In the genomic region with DNA sequence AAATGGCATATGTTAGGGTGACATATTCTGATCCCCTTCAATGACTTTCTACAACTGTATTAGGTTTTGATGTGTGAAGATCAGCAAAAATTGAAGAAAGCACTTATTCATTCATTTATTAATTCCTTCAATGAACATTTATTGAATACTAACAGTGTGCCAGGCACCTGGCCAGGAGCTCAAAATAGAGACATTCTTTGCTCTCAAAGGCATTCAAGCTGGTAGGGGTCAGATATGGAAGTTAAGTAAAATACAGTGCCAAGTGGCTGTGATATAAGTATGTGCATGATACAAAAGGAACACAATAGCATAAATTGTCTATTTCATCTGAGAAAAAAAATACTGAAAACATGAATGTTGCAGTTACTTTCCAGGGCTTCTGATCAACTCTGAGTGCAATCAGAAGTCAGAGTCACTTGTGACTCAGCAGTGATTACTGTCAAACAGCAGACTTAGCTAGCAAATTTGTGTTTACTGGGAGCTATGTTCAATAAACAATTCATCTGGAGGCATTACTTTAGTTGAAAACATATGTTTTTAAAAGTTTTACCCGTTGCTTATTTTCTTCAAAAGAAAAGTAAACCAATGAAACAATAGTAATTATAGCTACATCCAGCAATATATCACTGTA, we compare ENCODE assay signal across 28 cellular contexts.
DNase-seq lines count a peak whose midpoint lies in the region; ATAC-seq, FAIRE-seq and TF ChIP-seq lines count a peak whose summit lies in the region.
"Had no signal": no experiment of that assay in that cellular context is flagged by ENCODE, and none has a peak within 500 bp of the region (broad histone marks: within the 10 kb centered on the region; RNA-seq: fewer than 3 reads in every experiment).

No MANE protein-coding gene starts in this region.

- no peak overlapping the region for H3K23ac ChIP-seq in H1 (ENCODE audit: insufficient read length)

- no peak for ATAC-seq in GM19463 (IDR thresholded peaks at IDR 0.05; ENCODE audit: unreplicated experiment)
- ATAC-seq: activated T-helper 17 cell treated with anti-CD3 and anti-CD28 coated beads, Interleukin-2, amount 50 U/mL, for 72 hours; esophagus mucosa; lower lobe of right lung; natural killer cell had no signal

- H4K5ac ChIP-seq in H1 (ENCODE audit: insufficient read length, low read depth, low read length): no peak overlapping the region

- TF ChIP-seq RAD21 in H1 (IDR thresholded peaks at IDR 0.05 in 1 of 2, conservative IDR thresholded peaks at IDR 0.05 in 1 of 2; ENCODE audit: low read depth in 2 of 2, low read length in 2 of 2): no peak

- no peak overlapping the region for H2BK12ac ChIP-seq in H1 (ENCODE audit: low read depth, low read length)

- no peaks in the 10 kb centered on the region for H4K20me1 ChIP-seq in H1 (replicated peaks in 1 of 2; ENCODE audit: control insufficient read depth in 1 of 2, insufficient read depth in 2 of 2, low read length in 2 of 2)

- no peak overlapping the region; the same call in 1 of the 2 replicates for H2BK5ac ChIP-seq in H1 (ENCODE audit: low read depth, low read length)

- H2BK15ac ChIP-seq in H1 (ENCODE audit: low read length): no peak overlapping the region

- POLR2A ChIA-PET in H1 (lab: Charles Lee; ENCODE audit: partially characterized antibody) (interaction anchor here (0.6 to 1.0 kb wide), 2 partner anchors 9 to 13 kb away, joined by 3 to 4 read pairs; no protein-coding TSS in a partner anchor), GM10248 (lab: Yijun Ruan, JAX) (no interaction called here)

- 91% methylated on average over 1 of the region's 1 CpG; no CpG with 5 or more reads in 1 of the 2 experiments for WGBS in H1 (ENCODE audit: extremely low coverage in 1 of 2, insufficient coverage in 1 of 2, insufficient read length in 1 of 2, insufficient replicate concordance in 2 of 2, low coverage in 1 of 2, low lambda C conversion rate in 2 of 2, missing lambda C conversion rate in 1 of 2), 2 experiments

- no peak for TF ChIP-seq EP300 in H1 (IDR thresholded peaks at IDR 0.05; ENCODE audit: borderline replicate concordance in 1 of 2, low read depth in 2 of 2, low read length in 2 of 2)

- H3K79me1 ChIP-seq in H1 (ENCODE audit: low read depth, low read length): no peaks in the 10 kb centered on the region

- no peaks in the 10 kb centered on the region for H3K79me2 ChIP-seq in H1 (ENCODE audit: control insufficient read depth in 1 of 2, insufficient read depth in 2 of 2, low read length in 2 of 2)

- no peak overlapping the region for H2AK5ac ChIP-seq in H1 (ENCODE audit: low read depth, low read length)

- no peak for TF ChIP-seq POLR2A in H1 (IDR thresholded peaks at IDR 0.05; ENCODE audit: control extremely low read depth in 1 of 2, low read depth in 2 of 2, low read length in 2 of 2)

- peaks cover 0 to 3% (median 0%) of the 10 kb centered on the region in 4 experiments; a peak in 1 of 7 replicates for H3K4me1 ChIP-seq in H1 (replicated peaks in 1 of 4; ENCODE audit: control insufficient read depth in 3 of 4, insufficient read depth in 4 of 4, low read length in 3 of 4)
- H3K4me1 ChIP-seq: lower lobe of right lung had no signal

- DNase-seq in AG20443 (ENCODE audit: low spot score): peak; percentile 25
- DNase-seq in HFF-Myc (ENCODE audit: extremely low read depth, low read depth): peak; percentile 10
- DNase-seq in H1 (ENCODE audit: low read depth in 1 of 2, low spot score in 2 of 2): no peak
- DNase-seq in pons (ENCODE audit: low spot score): peak; percentile 16
- no peak for DNase-seq in GM10248 (ENCODE audit: extremely low spot score)
- no peak for DNase-seq in glomerular visceral epithelial cell (ENCODE audit: extremely low spot score)
- DNase-seq: activated CD4-positive, alpha-beta memory T cell treated with anti-CD3 and anti-CD28 coated beads, Interleukin-2, amount 10 ng/mL, durations not matched to agents 7 days and 5 days; activated CD4-positive, CD25-positive, alpha-beta regulatory T cell treated with anti-CD3 and anti-CD28 coated beads, Interleukin-2, amount 50 U/mL, for 72 hours; activated CD8-positive, alpha-beta memory T cell treated with anti-CD3 and anti-CD28 coated beads, Interleukin-2, amount 50 U/mL, for 48 hours; AML-193; anterior cingulate cortex; CD4-positive, alpha-beta memory T cell; cortex of kidney; EL; H9; head of caudate nucleus; KG1; kidney; lower lobe of right lung; natural killer cell; NCI-H1436; NCI-H748 treated with DMSO at 0.1 percent for 48 hours; occipital lobe had no signal

- no peak overlapping the region for H3K4ac ChIP-seq in H1 (replicated peaks; ENCODE audit: insufficient read length, low read depth, low read length)

- no peak for FAIRE-seq in H1 (lab: Jason Lieb, UNC)
- FAIRE-seq: kidney, TTC549 had no signal

- H4K91ac ChIP-seq in H1 (replicated peaks; ENCODE audit: insufficient read length, low read length): no peak overlapping the region

- no peak overlapping the region for H3K18ac ChIP-seq in H1 (ENCODE audit: extremely low read depth, low read length)

- no peak overlapping the region for H2BK120ac ChIP-seq in H1 (replicated peaks; ENCODE audit: low read depth, low read length)

- H3K9me3 ChIP-seq in H1 (ENCODE audit: insufficient read depth in 2 of 2, low read depth in 1 of 2, low read length in 1 of 2): no peaks in the 10 kb centered on the region
- H3K9me3 ChIP-seq: lower lobe of right lung had no signal

- no peaks in the 10 kb centered on the region for H3K27me3 ChIP-seq in H1 (replicated peaks in 1 of 4; ENCODE audit: control insufficient read depth in 3 of 4, extremely low read depth in 1 of 4, insufficient read depth in 3 of 4, low read length in 3 of 4)

- H3K4me2 ChIP-seq in H1 (ENCODE audit: insufficient read depth in 1 of 2, low read depth in 2 of 2, low read length in 2 of 2): no peak overlapping the region

- H3K4me3 ChIP-seq in HFF-Myc (replicated peaks; ENCODE audit: low read depth, low read length) (no peak overlapping the region), H1 (ENCODE audit: extremely low read depth in 1 of 4, insufficient read depth in 2 of 4, low read depth in 3 of 4, low read length in 4 of 4) (no peak overlapping the region)
- H3K4me3 ChIP-seq: lower lobe of right lung, SK-N-MC had no signal

- no peaks in the 10 kb centered on the region for H3K36me3 ChIP-seq in H1 (ENCODE audit: control insufficient read depth in 2 of 4, insufficient read depth in 4 of 4, low read length in 3 of 4)
- H3K36me3 ChIP-seq: lower lobe of right lung had no signal

- H3K27ac ChIP-seq in H1 (ENCODE audit: low read depth, low read length): no peak overlapping the region
- H3K27ac ChIP-seq: lower lobe of right lung, SK-N-MC had no signal

- H2AFZ ChIP-seq in H1 (ENCODE audit: low read length): no peak overlapping the region

- CTCF ChIA-PET in H1 (lab: Charles Lee; ENCODE audit: partially characterized antibody) (interaction anchor here (0.6 to 1.0 kb wide), 2 partner anchors 11 to 13 kb away, joined by 3 read pairs; no protein-coding TSS in a partner anchor), GM10248 (lab: Yijun Ruan, JAX) (interaction anchor here (1.4 kb wide), 1 partner anchor 23 kb away, joined by 4 read pairs; no protein-coding TSS in a partner anchor)

- H3K23me2 ChIP-seq in H1 (ENCODE audit: low read depth, low read length): no peaks in the 10 kb centered on the region; the same call in 1 of the 2 replicates

- H3K56ac ChIP-seq in H1 (replicated peaks; ENCODE audit: insufficient read length, low read depth, low read length): no peak overlapping the region

- H3K14ac ChIP-seq in H1 (ENCODE audit: insufficient read length): no peak overlapping the region

- TF ChIP-seq CTCF in HFF-Myc (IDR thresholded peaks at IDR 0.05; ENCODE audit: low read depth, low read length, missing control alignments) (no peak), H1 (IDR thresholded peaks at IDR 0.05; ENCODE audit: control extremely low read depth in 1 of 3, insufficient read depth in 1 of 3, low read depth in 1 of 3, low read length in 3 of 3) (no peak), GM10248 (IDR thresholded peaks at IDR 0.05; ENCODE audit: control extremely low read depth, extremely low read depth, low read depth, missing control alignments) (no peak)

- peak overlapping the region in 1 of 4 experiments; percentile 34; a peak in 1 of 7 replicates for H3K9ac ChIP-seq in H1 (replicated peaks in 1 of 4; ENCODE audit: extremely low read depth in 1 of 4, low read depth in 3 of 4, low read length in 3 of 4)

- 0 out of 2 replicates have a peak overlapping the region, but pooled peaks have one; percentile 55 for H2BK20ac ChIP-seq in H1 (ENCODE audit: low read length)

- H4K8ac ChIP-seq in H1 (ENCODE audit: extremely low read depth, insufficient read depth, low read length): no peak overlapping the region

TF ChIP-seq in H1, 55 proteins besides CTCF, POLR2A, EP300 and RAD21:
- TF ChIP-seq ZNF274 (IDR thresholded peaks at IDR 0.05; ENCODE audit: borderline replicate concordance, extremely low read depth, low read length) (no peak), CHD1 (IDR thresholded peaks at IDR 0.05; ENCODE audit: low read depth, low read length) (no peak), BACH1 (IDR thresholded peaks at IDR 0.05; ENCODE audit: low read length) (no peak), JUN (IDR thresholded peaks at IDR 0.05; ENCODE audit: low read depth, low read length) (no peak), YY1 (IDR thresholded peaks at IDR 0.05; ENCODE audit: low read depth, low read length) (no peak), BCL11A (IDR thresholded peaks at IDR 0.05; ENCODE audit: low read depth in 2 of 2, low read length in 2 of 2) (no peak), CEBPB (IDR thresholded peaks at IDR 0.05; ENCODE audit: low read depth, low read length) (no peak), CTBP2 (IDR thresholded peaks at IDR 0.05; ENCODE audit: borderline replicate concordance, insufficient read depth, insufficient read length, low read length) (no peak)
- TF ChIP-seq, protein P1, sequence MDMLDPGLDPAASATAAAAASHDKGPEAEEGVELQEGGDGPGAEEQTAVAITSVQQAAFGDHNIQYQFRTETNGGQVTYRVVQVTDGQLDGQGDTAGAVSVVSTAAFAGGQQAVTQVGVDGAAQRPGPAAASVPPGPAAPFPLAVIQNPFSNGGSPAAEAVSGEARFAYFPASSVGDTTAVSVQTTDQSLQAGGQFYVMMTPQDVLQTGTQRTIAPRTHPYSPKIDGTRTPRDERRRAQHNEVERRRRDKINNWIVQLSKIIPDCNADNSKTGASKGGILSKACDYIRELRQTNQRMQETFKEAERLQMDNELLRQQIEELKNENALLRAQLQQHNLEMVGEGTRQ (IDR thresholded peaks at IDR 0.05; ENCODE audit: low read length): no peak
- TF ChIP-seq, protein P2, sequence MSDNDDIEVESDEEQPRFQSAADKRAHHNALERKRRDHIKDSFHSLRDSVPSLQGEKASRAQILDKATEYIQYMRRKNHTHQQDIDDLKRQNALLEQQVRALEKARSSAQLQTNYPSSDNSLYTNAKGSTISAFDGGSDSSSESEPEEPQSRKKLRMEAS (IDR thresholded peaks at IDR 0.05): no peak

Comparison
In these comparisons a context has a peak if more than half of its experiments do, and no peak if none do; other contexts are left out.
1. DNase-seq: peak in AG20443 (single experiment), HFF-Myc (single experiment) and pons (single experiment); none in H1 (0 of 2), GM10248 (single experiment) and glomerular visceral epithelial cell (single experiment).